ENCODE assay signal across 8 cellular contexts in genomic region chr3:157087398-157088132, GRCh38.
DNase-seq lines count a peak whose midpoint lies in the region; ATAC-seq, FAIRE-seq and TF ChIP-seq lines count a peak whose summit lies in the region.

No MANE protein-coding gene starts in this region.

- intact Hi-C loops in Calu3 (cut with micrococcal nuclease; ENCODE audit: unreplicated experiment) (loop anchor here (1.0 to 5.0 kb wide), 3 partner anchors 43 to 630 kb away; no protein-coding TSS in a partner anchor), Panc1 (cut with micrococcal nuclease; ENCODE audit: unreplicated experiment) (loop anchor here (5.0 kb wide), 1 partner anchor 45 kb away; no protein-coding TSS in a partner anchor), endothelial cell of umbilical vein (cut with micrococcal nuclease) (loop anchor here (1.0 to 2.0 kb wide), 7 partner anchors 271 to 937 kb away; partner anchors contain the start of genes SSR3 and TIPARP)

- peak overlapping the region; percentile 75 for H3K4me2 ChIP-seq in endothelial cell of umbilical vein (ENCODE audit: insufficient read depth, low read length)
- peak overlapping the region; percentile 86 for H3K4me2 ChIP-seq in osteoblast (ENCODE audit: insufficient read depth, low read length)

- TF ChIP-seq POLR2A in endothelial cell of umbilical vein (IDR thresholded peaks at IDR 0.05; ENCODE audit: low read depth, low read length), result no peak

- no peak for ATAC-seq in Panc1
- no peak for ATAC-seq in HG03175 (IDR thresholded peaks at IDR 0.05; ENCODE audit: unreplicated experiment)

- H3K79me2 ChIP-seq in endothelial cell of umbilical vein (ENCODE audit: control insufficient read depth, insufficient read depth, low read length), result no peaks in the 10 kb centered on the region
- H3K79me2 ChIP-seq in osteoblast (ENCODE audit: insufficient read depth, low read length), result no peaks in the 10 kb centered on the region

- dilution Hi-C loops in endothelial cell of umbilical vein (cut with MboI; ENCODE audit: extremely low pct_ligation_motif_present, low sequenced_read_pairs), result no loop called here

- TF ChIP-seq CTCF in Calu3 (IDR thresholded peaks at IDR 0.05; ENCODE audit: unreplicated experiment) (no peak), Panc1 (IDR thresholded peaks at IDR 0.05) (no peak), endothelial cell of umbilical vein (IDR thresholded peaks at IDR 0.05; ENCODE audit: extremely low read depth in 1 of 2, insufficient read depth in 1 of 2, low read depth in 1 of 2, low read length in 2 of 2) (no peak), osteoblast (IDR thresholded peaks at IDR 0.05; ENCODE audit: extremely low read depth, low read depth, low read length) (no peak)

- peaks cover 37% of the 10 kb centered on the region for H3K36me3 Mint-ChIP-seq in Calu3 (ENCODE audit: insufficient read depth, unreplicated experiment)

- peak overlapping the region; percentile 94 for H3K27ac Mint-ChIP-seq in Calu3 (ENCODE audit: unreplicated experiment)

- H3K9me1 ChIP-seq in endothelial cell of umbilical vein (replicated peaks; ENCODE audit: control insufficient read depth, extremely low read depth, insufficient read depth, low read length), result no peaks in the 10 kb centered on the region

- peaks cover 8% of the 10 kb centered on the region for H3K9me3 Mint-ChIP-seq in Calu3 (ENCODE audit: low read depth, unreplicated experiment)

- H3K27me3 ChIP-seq in Panc1 (ENCODE audit: control insufficient read depth, insufficient read depth, low read length) (no peaks in the 10 kb centered on the region), endothelial cell of umbilical vein (ENCODE audit: control insufficient read depth in 2 of 2, insufficient read depth in 2 of 2, low read length in 2 of 2) (no peaks in the 10 kb centered on the region), osteoblast (ENCODE audit: insufficient read depth, low read length) (no peaks in the 10 kb centered on the region)

- peaks cover 81% of the 10 kb centered on the region for H3K4me1 Mint-ChIP-seq in Calu3 (ENCODE audit: low read depth, unreplicated experiment)

- H3K27ac ChIP-seq in Panc1 (ENCODE audit: low read length) (peak overlapping the region; percentile 93), endothelial cell of umbilical vein (ENCODE audit: insufficient read depth, low read depth, low read length) (peak overlapping the region; percentile 86), osteoblast (ENCODE audit: low read depth, low read length) (peak overlapping the region; percentile 94)

- peak overlapping the region; percentile 83 for H3K4me3 Mint-ChIP-seq in Calu3 (ENCODE audit: low read depth, unreplicated experiment)

- H4K20me1 ChIP-seq in endothelial cell of umbilical vein (replicated peaks; ENCODE audit: control insufficient read depth, extremely low read depth, insufficient read depth, low read length) (no peaks in the 10 kb centered on the region), osteoblast (ENCODE audit: insufficient read depth, low read length) (no peaks in the 10 kb centered on the region)

- H3K36me3 ChIP-seq in Panc1 (ENCODE audit: control insufficient read depth, insufficient read depth, low read length) (no peaks in the 10 kb centered on the region), endothelial cell of umbilical vein (ENCODE audit: control insufficient read depth in 2 of 2, extremely low read depth in 1 of 2, insufficient read depth in 2 of 2, low read length in 2 of 2) (no peaks in the 10 kb centered on the region), osteoblast (ENCODE audit: insufficient read depth, low read length) (no peaks in the 10 kb centered on the region)

- CTCF ChIA-PET in Calu3 (lab: Charles Lee) (interaction anchor here (0.8 to 3.4 kb wide), 11 partner anchors 10 to 552 kb away, joined by 3 to 49 read pairs (median 8); partner anchors contain the start of genes CCNL1 and SSR3), Panc1 (lab: Charles Lee) (interaction anchor here (0.6 kb wide), 1 partner anchor 8 kb away, joined by 5 read pairs; no protein-coding TSS in a partner anchor), endothelial cell of umbilical vein (lab: Charles Lee) (interaction anchor here (0.9 to 8.5 kb wide), 11 partner anchors 11 to 936 kb away, joined by 3 to 83 read pairs (median 12); partner anchors contain the start of genes SSR3 and TIPARP)

- H3K4me1 ChIP-seq in Panc1 (ENCODE audit: control insufficient read depth, insufficient read depth, low read length) (peaks cover 21% of the 10 kb centered on the region), endothelial cell of umbilical vein (ENCODE audit: control insufficient read depth, extremely low read depth, insufficient read depth, low read length) (peaks cover 26% of the 10 kb centered on the region), osteoblast (ENCODE audit: insufficient read depth, low read length) (peaks cover 51% of the 10 kb centered on the region)

- no peak for FAIRE-seq in endothelial cell of umbilical vein (lab: Jason Lieb, UNC)

- POLR2A ChIA-PET in Panc1 (lab: Charles Lee), result interaction anchor here (0.7 to 1.1 kb wide), 2 partner anchors 87 to 451 kb away, joined by 3 read pairs; no protein-coding TSS in a partner anchor
- POLR2A ChIA-PET in endothelial cell of umbilical vein (lab: Charles Lee), result interaction anchor here (1.0 to 1.3 kb wide), 2 partner anchors 41 to 413 kb away, joined by 3 to 4 read pairs; partner anchors contain the start of gene TIPARP

- in situ Hi-C loops in Panc1 (cut with HindIII; ENCODE audit: low pct_unique_long_range_greater_than_20kb, low sequenced_read_pairs), result no loop called here

- DNase-seq in Calu3, result peak; percentile 50
- no peak for DNase-seq in Panc1 (ENCODE audit: low read depth, low spot score)
- DNase-seq in endothelial cell of umbilical vein (ENCODE audit: low read depth, low spot score), result no peak
- no peak for DNase-seq in osteoblast (ENCODE audit: insufficient read length, low spot score, missing footprints)
- no peak for DNase-seq in stimulated activated CD4-positive, alpha-beta T cell treated with anti-CD3 and anti-CD28 coated beads, Interleukin-12 subunit alpha, Interleukin-12 subunit beta, amount 100 ng/mL, for 4 hours
- DNase-seq in T1000 (lab: John Stamatoyannopoulos, UW), result no peak
- no peak for DNase-seq in NCI-H510A (lab: John Stamatoyannopoulos, UW)

- no peaks in the 10 kb centered on the region for H3K9me3 ChIP-seq in Panc1 (ENCODE audit: control insufficient read depth, insufficient read depth, low read depth, low read length)
- H3K9me3 ChIP-seq in endothelial cell of umbilical vein (replicated peaks; ENCODE audit: control insufficient read depth, insufficient read depth, low read length), result no peaks in the 10 kb centered on the region
- H3K9me3 ChIP-seq in osteoblast (ENCODE audit: low read depth, low read length), result no peaks in the 10 kb centered on the region

- BruUV-seq in Calu3 (replicated peaks; lab: Mats Ljungman, UMichigan) (TSS peak; percentile 64), Panc1 (replicated peaks; lab: Mats Ljungman, UMichigan) (no TSS peak), endothelial cell of umbilical vein (replicated peaks; lab: Mats Ljungman, UMichigan) (no TSS peak)

- H3K4me3 ChIP-seq in Panc1 (ENCODE audit: low read depth in 2 of 2, low read length in 2 of 2) (0 out of 4 replicates have a peak overlapping the region, but pooled peaks of 1 of the 2 experiments have one; percentile 66), endothelial cell of umbilical vein (replicated peaks in 1 of 3; ENCODE audit: insufficient read depth in 1 of 3, low read depth in 1 of 3, low read length in 3 of 3) (no peak overlapping the region), osteoblast (ENCODE audit: insufficient read depth, low read length) (peak overlapping the region; percentile 74)

- H2AFZ ChIP-seq in endothelial cell of umbilical vein (ENCODE audit: low read depth, low read length) (peak overlapping the region; percentile 82), osteoblast (ENCODE audit: low read length) (peak overlapping the region; percentile 73)

- H3K27me3 Mint-ChIP-seq in Calu3 (ENCODE audit: unreplicated experiment), result no peaks in the 10 kb centered on the region

- H3K9ac ChIP-seq in endothelial cell of umbilical vein (replicated peaks; ENCODE audit: extremely low read depth, insufficient read depth, low read length), result peak overlapping the region; percentile 93

TF ChIP-seq in endothelial cell of umbilical vein, 7 proteins besides CTCF, POLR2A, EP300 and RAD21:
- TF ChIP-seq FOS (IDR thresholded peaks at IDR 0.05; ENCODE audit: borderline replicate concordance, insufficient read depth, low read length) (peak; percentile 5), POLR2AphosphoS5 (IDR thresholded peaks at IDR 0.05; ENCODE audit: insufficient read depth, low read depth, low read length) (no peak), GATA2 (IDR thresholded peaks at IDR 0.05; ENCODE audit: insufficient read depth, insufficient read length, low read depth, low read length) (no peak), MYC (IDR thresholded peaks at IDR 0.05; ENCODE audit: low read depth, low read length) (no peak), MAX (IDR thresholded peaks at IDR 0.05; ENCODE audit: insufficient read depth, insufficient read length) (no peak)
